In genomic region chr12:127886821-127887220, GRCh38 we compare ENCODE assay signal across 6 cellular contexts.
"Had no signal": no experiment of that assay in that cellular context is flagged by ENCODE, and none has a peak within 500 bp of the region (broad histone marks: within the 10 kb centered on the region; RNA-seq: fewer than 3 reads in every experiment).

No MANE protein-coding gene starts in this region.

- ATAC-seq: GM23338, HepG2 had no signal

- DNase-seq: H9, HCEC 1CT, KBM-7 had no signal

- H3K27ac ChIP-seq: HL-60 had no signal
